ENCODE assay signal across 20 cellular contexts in genomic region chr17:78973792-78974520, GRCh38. TPM values are rescaled to one million over a fixed set of nuclear protein-coding genes. Genes with fewer than 3 reads are reported as not detected.
DNase-seq lines count a peak whose midpoint lies in the region; ATAC-seq and TF ChIP-seq lines count a peak whose summit lies in the region.
"Had no signal": no experiment of that assay in that cellular context is flagged by ENCODE, and none has a peak within 500 bp of the region (broad histone marks: within the 10 kb centered on the region; RNA-seq: fewer than 3 reads in every experiment).

No MANE protein-coding gene starts in this region.

- H3K4me3 ChIP-seq in AG04450 (ENCODE audit: low read depth, low read length) (no peak overlapping the region), HEK293 (ENCODE audit: low read depth, low read length) (no peak overlapping the region), neural progenitor cell (no peak overlapping the region)
- H3K4me3 ChIP-seq: GM12878, left lung, SJSA1 had no signal

- H3K9me3 Mint-ChIP-seq in neural progenitor cell = no peaks in the 10 kb centered on the region
- H3K9me3 Mint-ChIP-seq: activated CD8-positive, alpha-beta T cell treated with anti-CD3 and anti-CD28 coated beads for 36 hours; activated naive CD4-positive, alpha-beta T cell treated with anti-CD3 and anti-CD28 coated beads, Interleukin-2, amount 10 ng/mL, durations not matched to agents 7 days and 5 days; activated T-cell treated with anti-CD3 and anti-CD28 coated beads, Interleukin-2, amount 50 U/mL, for 24 hours; CD8-positive, alpha-beta T cell had no signal

- no peak overlapping the region for H3K9ac ChIP-seq in neural progenitor cell

- H3K4me1 ChIP-seq in HEK293 (ENCODE audit: control insufficient read depth, insufficient read depth, low read length) (peaks cover 18% of the 10 kb centered on the region), neural progenitor cell (peaks cover 6% of the 10 kb centered on the region)

- H3K4me3 Mint-ChIP-seq in neural progenitor cell = no peak overlapping the region
- H3K4me3 Mint-ChIP-seq: activated CD8-positive, alpha-beta T cell treated with anti-CD3 and anti-CD28 coated beads for 36 hours; activated naive CD4-positive, alpha-beta T cell treated with anti-CD3 and anti-CD28 coated beads, Interleukin-2, amount 10 ng/mL, durations not matched to agents 7 days and 5 days; activated T-cell treated with anti-CD3 and anti-CD28 coated beads, Interleukin-2, amount 50 U/mL, for 24 hours; CD8-positive, alpha-beta T cell had no signal

- no peak overlapping the region for H3K4me2 ChIP-seq in neural progenitor cell

- no peaks in the 10 kb centered on the region for H4K20me1 ChIP-seq in neural progenitor cell (ENCODE audit: low read depth)

- H2AFZ ChIP-seq in neural progenitor cell (replicated peaks) = no peak overlapping the region

- H3K27ac Mint-ChIP-seq in neural progenitor cell = no peak overlapping the region
- H3K27ac Mint-ChIP-seq: activated CD8-positive, alpha-beta T cell treated with anti-CD3 and anti-CD28 coated beads for 36 hours; activated naive CD4-positive, alpha-beta T cell treated with anti-CD3 and anti-CD28 coated beads, Interleukin-2, amount 10 ng/mL, durations not matched to agents 7 days and 5 days; activated T-cell treated with anti-CD3 and anti-CD28 coated beads, Interleukin-2, amount 50 U/mL, for 24 hours; CD8-positive, alpha-beta T cell had no signal

- ATAC-seq in GM18861 (IDR thresholded peaks at IDR 0.05; ENCODE audit: unreplicated experiment) = no peak
- ATAC-seq: activated CD8-positive, alpha-beta T cell treated with anti-CD3 and anti-CD28 coated beads for 36 hours; CD8-positive, alpha-beta T cell; GM12878; left lung had no signal

- H3K27me3 ChIP-seq in AG04450 (ENCODE audit: control insufficient read depth, insufficient read depth, low read length) (no peaks in the 10 kb centered on the region), neural progenitor cell (no peaks in the 10 kb centered on the region)
- H3K27me3 ChIP-seq: left lung, neutrophil, SJSA1 had no signal

- H3K36me3 Mint-ChIP-seq in neural progenitor cell = no peaks in the 10 kb centered on the region

- TF ChIP-seq CTCF in AG04450 (IDR thresholded peaks at IDR 0.05; ENCODE audit: low read depth, low read length) (no peak), HEK293 (tag by site-specific recombination; IDR thresholded peaks at IDR 0.05) (no peak), neural progenitor cell (IDR thresholded peaks at IDR 0.05) (no peak)

- H3K4me1 Mint-ChIP-seq in neural progenitor cell = peaks cover 36% of the 10 kb centered on the region

- H3F3A ChIP-seq in neural progenitor cell (ENCODE audit: low read depth) = no peaks in the 10 kb centered on the region

- intact Hi-C loops in posterior vena cava (cut with DNase I) = loop anchor here (2.0 to 5.0 kb wide), 2 partner anchors 77 to 112 kb away; no protein-coding TSS in a partner anchor

- peaks cover 7% of the 10 kb centered on the region for H3K79me2 ChIP-seq in neural progenitor cell (ENCODE audit: low read depth)

- POLR2A ChIA-PET in AG04450 (lab: Yijun Ruan, JAX) (interaction anchor here (1.1 kb wide), 1 partner anchor 108 kb away, joined by 3 read pairs; no protein-coding TSS in a partner anchor), HEK293 (lab: Yijun Ruan, JAX) (interaction anchor here (0.9 to 3.5 kb wide), 4 partner anchors 91 to 133 kb away, joined by 3 to 17 read pairs (median 4); no protein-coding TSS in a partner anchor)

- H3K36me3 ChIP-seq in HEK293 (ENCODE audit: control insufficient read depth in 2 of 2, insufficient read depth in 1 of 2, low read length in 2 of 2) (peaks cover 10 to 83% of the 10 kb centered on the region in 2 experiments; a peak in 2 of 3 replicates), neural progenitor cell (no peaks in the 10 kb centered on the region)
- H3K36me3 ChIP-seq: neutrophil had no signal

- H3K27ac ChIP-seq in AG04450 (ENCODE audit: low read depth, low read length) = peak overlapping the region; percentile 21
- H3K27ac ChIP-seq in HEK293 (ENCODE audit: extremely low read depth, low read depth, low read length) = no peak overlapping the region
- peak overlapping the region; percentile 90 for H3K27ac ChIP-seq in epithelial cell of prostate
- no peak overlapping the region for H3K27ac ChIP-seq in neural progenitor cell
- H3K27ac ChIP-seq: neutrophil, SJSA1 had no signal

- peaks cover 15% of the 10 kb centered on the region for H3K27me3 Mint-ChIP-seq in neural progenitor cell (ENCODE audit: insufficient read depth, low read depth)
- H3K27me3 Mint-ChIP-seq: activated CD8-positive, alpha-beta T cell treated with anti-CD3 and anti-CD28 coated beads for 36 hours; activated naive CD4-positive, alpha-beta T cell treated with anti-CD3 and anti-CD28 coated beads, Interleukin-2, amount 10 ng/mL, durations not matched to agents 7 days and 5 days; activated T-cell treated with anti-CD3 and anti-CD28 coated beads, Interleukin-2, amount 50 U/mL, for 24 hours had no signal

- H3K9me3 ChIP-seq in AG04450 (ENCODE audit: control insufficient read depth, insufficient read depth, low read length) = no peaks in the 10 kb centered on the region; the same call in 1 of the 2 replicates
- H3K9me3 ChIP-seq in HEK293 (ENCODE audit: control insufficient read depth, insufficient read depth, low read depth, low read length) = no peaks in the 10 kb centered on the region
- H3K9me3 ChIP-seq in neural progenitor cell (ENCODE audit: low read depth) = no peaks in the 10 kb centered on the region
- H3K9me3 ChIP-seq: left lung, neutrophil, SJSA1 had no signal

- DNase-seq in AG04450 (ENCODE audit: low read depth, low spot score) = no peak
- no peak for DNase-seq in epithelial cell of prostate (ENCODE audit: low read depth, low spot score)
- peak; percentile 75 for DNase-seq in posterior vena cava (ENCODE audit: low spot score)
- no peak for DNase-seq in neural progenitor cell (ENCODE audit: low spot score)
- no peak for DNase-seq in NCI-H1417 (lab: John Stamatoyannopoulos, UW)
- DNase-seq: activated CD4-positive, CD25-positive, alpha-beta regulatory T cell; activated CD8-positive, alpha-beta T cell treated with anti-CD3 and anti-CD28 coated beads for 36 hours; activated naive CD4-positive, alpha-beta T cell treated with anti-CD3 and anti-CD28 coated beads, Interleukin-2, amount 10 ng/mL, durations not matched to agents 7 days and 5 days; activated T-cell treated with anti-CD3 and anti-CD28 coated beads, Interleukin-2, amount 50 U/mL, for 24 hours; aorta; CD8-positive, alpha-beta T cell; left lung; NCI-H2029 treated with DMSO at 0.1 percent for 48 hours; NCI-H345; stimulated activated CD4-positive, alpha-beta T cell treated with anti-CD3 and anti-CD28 coated beads, Interleukin-12 subunit alpha, Interleukin-12 subunit beta, amount 100 ng/mL, for 4 hours had no signal

- CTCF ChIA-PET in AG04450 (lab: Charles Lee) (interaction anchor here (0.5 to 0.9 kb wide), 2 partner anchors 14 to 108 kb away, joined by 4 read pairs; no protein-coding TSS in a partner anchor), HEK293 (lab: Yijun Ruan, JAX) (interaction anchor here (0.6 to 5.0 kb wide), 7 partner anchors 12 to 174 kb away, joined by 3 to 72 read pairs (median 3); no protein-coding TSS in a partner anchor)

TF ChIP-seq in HEK293, 187 proteins besides CTCF, POLR2A, EP300 and RAD21:
- TF ChIP-seq OSR2 (tag by site-specific recombination; IDR thresholded peaks at IDR 0.05) = no peak
- peak; percentile 29; the same call in 1 of the 2 replicates for TF ChIP-seq ZIC2 (tag by site-specific recombination; IDR thresholded peaks at IDR 0.05)

RNA-seq across cellular contexts. Expression of gene LGALS3BP, which starts 5.8 kb away (rescaled TPM):
- 126 and 171 TPM in 2 replicates for polyA plus RNA-seq in AG04450 (2011; rRNA removed)
- 53.5 and 76.3 TPM in 2 replicates for polyA minus RNA-seq in AG04450 (2011; rRNA and poly(A)+ RNA removed)
- total RNA-seq in posterior vena cava (100 to 1,000 TPM; 103 to 163 TPM), neural progenitor cell (ENCODE audit: low replicate concordance) (17.5 and 64.3 TPM in 2 replicates)

RNA-seq across cellular contexts. Expression of gene CANT1, which starts 35.6 kb away (rescaled TPM):
- polyA plus RNA-seq in AG04450 (2011; rRNA removed) = 61.6 and 65.5 TPM in 2 replicates
- 50.0 and 51.1 TPM in 2 replicates for polyA minus RNA-seq in AG04450 (2011; rRNA and poly(A)+ RNA removed)
- 10 to 100 TPM; 29.5 to 34.7 TPM for total RNA-seq in posterior vena cava
- total RNA-seq in neural progenitor cell (ENCODE audit: low replicate concordance) = 24.3 and 61.3 TPM in 2 replicates

RNA-seq across cellular contexts. Expression of gene TIMP2, which starts 48.8 kb away (rescaled TPM):
- polyA plus RNA-seq in AG04450 (2011; rRNA removed) = 356 and 387 TPM in 2 replicates
- 165 and 172 TPM in 2 replicates for polyA minus RNA-seq in AG04450 (2011; rRNA and poly(A)+ RNA removed)
- total RNA-seq in posterior vena cava (100 to 1,000 TPM; 484 to 701 TPM), neural progenitor cell (ENCODE audit: low replicate concordance) (19.8 and 22.3 TPM in 2 replicates)

RNA-seq across cellular contexts. Expression of gene C1QTNF1, which starts 50.0 kb away (rescaled TPM):
- polyA plus RNA-seq in AG04450 (2011; rRNA removed) = 15.4 and 23.4 TPM in 2 replicates
- polyA minus RNA-seq in AG04450 (2011; rRNA and poly(A)+ RNA removed) = 11.5 and 22.3 TPM in 2 replicates
- total RNA-seq in posterior vena cava = 100 to 1,000 TPM; 172 to 261 TPM
- 1.4 and 2.6 TPM in 2 replicates for total RNA-seq in neural progenitor cell (ENCODE audit: low replicate concordance)

Comparison
In these comparisons a context has a peak if more than half of its experiments do, and no peak if none do; other contexts are left out.
1. H3K27ac ChIP-seq: peak in AG04450 (single experiment) and epithelial cell of prostate (single experiment); none in HEK293 (single experiment) and neural progenitor cell (single experiment).
2. RNA of gene TIMP2, which starts 48.8 kb away (total RNA-seq): 484 to 701 TPM in posterior vena cava; 19.8 to 22.3 TPM in neural progenitor cell; every median in the first group is over 10 times any median in the second.